9 cellular contexts compared by ENCODE assay signal in the genomic region with DNA sequence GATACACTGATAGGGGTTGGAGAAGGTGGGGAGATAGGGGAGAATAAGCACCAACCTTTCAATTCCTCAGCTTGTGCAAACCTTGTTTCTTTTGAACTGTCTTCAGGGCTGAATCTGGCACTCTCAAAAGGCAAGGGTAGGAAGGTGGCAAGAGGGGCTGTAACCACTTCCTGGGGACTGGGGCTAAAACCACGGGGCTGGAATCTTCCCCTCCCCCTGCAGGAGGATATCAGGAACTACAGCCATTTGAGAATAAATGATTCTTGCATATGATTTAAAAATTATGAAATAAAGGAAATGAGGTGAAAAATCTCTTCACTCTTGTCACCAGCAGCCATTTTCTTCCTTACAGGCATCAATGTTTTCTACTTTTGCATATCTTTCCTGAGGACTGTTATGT. TPM values are rescaled to one million over a fixed set of nuclear protein-coding genes. Genes with fewer than 3 reads are reported as not detected.
DNase-seq lines count a peak whose midpoint lies in the region; ATAC-seq and TF ChIP-seq lines count a peak whose summit lies in the region.
"Had no signal": no experiment of that assay in that cellular context is flagged by ENCODE, and none has a peak within 500 bp of the region (broad histone marks: within the 10 kb centered on the region; RNA-seq: fewer than 3 reads in every experiment).

No MANE protein-coding gene starts in this region.

- no peak overlapping the region for H3K9ac ChIP-seq in SK-N-SH

- no peaks in the 10 kb centered on the region for H3K4me1 Mint-ChIP-seq in stimulated activated memory B cell treated with anti-CD40 and anti-IgM and Interleukin-4, amounts not matched to agents 10 μg/mL and 1 μg/mL and 100 μg/mL, for 72 hours

- no peak overlapping the region for H2AFZ ChIP-seq in SK-N-SH (ENCODE audit: low read depth)

- no peaks in the 10 kb centered on the region for H3F3A ChIP-seq in SK-N-SH (replicated peaks; ENCODE audit: insufficient read depth)

- CTCF ChIA-PET in SK-N-SH (lab: Yijun Ruan, JAX), result interaction anchor here (0.6 to 19.2 kb wide), 9 partner anchors 9 to 101 kb away, joined by 3 to 626 read pairs (median 5); partner anchors contain the start of gene ATOH8

- H3K4me3 ChIP-seq in AG10803 (ENCODE audit: low read length) (no peak overlapping the region), SK-N-SH (ENCODE audit: low read depth in 2 of 2, low read length in 1 of 2) (no peak overlapping the region), fibroblast of the aortic adventitia (ENCODE audit: low read depth, low read length) (no peak overlapping the region)

- no peak for TF ChIP-seq EP300 in SK-N-SH (IDR thresholded peaks at IDR 0.05; ENCODE audit: borderline replicate concordance in 1 of 2, low read depth in 1 of 2, low read length in 1 of 2)

- peak; percentile 17 for DNase-seq in AG10803 (ENCODE audit: low read depth)
- DNase-seq in SK-N-SH, result peak; percentile 70
- peak; percentile 19 for DNase-seq in fibroblast of the aortic adventitia (ENCODE audit: low read depth)
- DNase-seq in stimulated activated CD8-positive, alpha-beta memory T cell treated with anti-CD3 and anti-CD28 coated beads, Interleukin-4, amount 100 ng/mL, for 48 hours, result peak; percentile 34
- DNase-seq in A172 (ENCODE audit: low spot score), result no peak
- no peak for DNase-seq in NCI-H446 treated with DMSO at 0.1 percent for 48 hours (lab: John Stamatoyannopoulos, UW)

- POLR2A ChIA-PET in SK-N-SH (lab: Yijun Ruan, JAX), result no interaction called here

- H3K27ac Mint-ChIP-seq in stimulated activated memory B cell treated with anti-CD40 and anti-IgM and Interleukin-4, amounts not matched to agents 10 μg/mL and 1 μg/mL and 100 μg/mL, for 72 hours, result no peak overlapping the region

- ATAC-seq in stimulated activated memory B cell treated with anti-CD40 and anti-IgM and Interleukin-4, amounts not matched to agents 10 μg/mL and 1 μg/mL and 100 μg/mL, for 72 hours, result no peak

- H3K27ac ChIP-seq in SK-N-SH (ENCODE audit: low read depth in 2 of 2, low read length in 1 of 2), result no peak overlapping the region
- H3K27ac ChIP-seq: HL-60 had no signal

- peaks cover 5% of the 10 kb centered on the region for H3K27me3 Mint-ChIP-seq in stimulated activated memory B cell treated with anti-CD40 and anti-IgM and Interleukin-4, amounts not matched to agents 10 μg/mL and 1 μg/mL and 100 μg/mL, for 72 hours

- H3K36me3 ChIP-seq in SK-N-SH (replicated peaks in 1 of 2; ENCODE audit: control insufficient read depth in 1 of 2, insufficient read depth in 2 of 2, low read length in 1 of 2), result no peaks in the 10 kb centered on the region

- no peaks in the 10 kb centered on the region for H4K20me1 ChIP-seq in SK-N-SH (ENCODE audit: insufficient read depth)

- H3K4me3 Mint-ChIP-seq in stimulated activated memory B cell treated with anti-CD40 and anti-IgM and Interleukin-4, amounts not matched to agents 10 μg/mL and 1 μg/mL and 100 μg/mL, for 72 hours, result no peak overlapping the region

- TF ChIP-seq CTCF in AG10803 (conservative IDR thresholded peaks at IDR 0.05; ENCODE audit: low read length), result peak; percentile 66
- peak; percentile 31; the same call in 1 of the 2 replicates for TF ChIP-seq CTCF in GM12874 (IDR thresholded peaks at IDR 0.05; ENCODE audit: insufficient read depth, low read depth, low read length)
- TF ChIP-seq CTCF in SK-N-SH (IDR thresholded peaks at IDR 0.05), result peak; percentile 62
- TF ChIP-seq CTCF in fibroblast of the aortic adventitia (IDR thresholded peaks at IDR 0.05; ENCODE audit: insufficient read depth, low read length), result peak; percentile 69

- H3K79me2 ChIP-seq in SK-N-SH (ENCODE audit: insufficient read depth), result no peaks in the 10 kb centered on the region

- no peaks in the 10 kb centered on the region for H3K9me2 ChIP-seq in SK-N-SH

- H3K9me3 Mint-ChIP-seq in stimulated activated memory B cell treated with anti-CD40 and anti-IgM and Interleukin-4, amounts not matched to agents 10 μg/mL and 1 μg/mL and 100 μg/mL, for 72 hours, result peaks cover 2% of the 10 kb centered on the region

- TF ChIP-seq RAD21 in SK-N-SH (IDR thresholded peaks at IDR 0.05; ENCODE audit: low read length), result peak; percentile 54

- 0% methylated on average over 1 of the region's 1 CpG for WGBS in SK-N-SH (ENCODE audit: low lambda C conversion rate)

- peaks cover 2 to 5% of the 10 kb centered on the region in 2 experiments; a peak in 1 of 4 replicates for H3K4me1 ChIP-seq in SK-N-SH (ENCODE audit: control insufficient read depth in 1 of 2, insufficient read depth in 2 of 2, low read depth in 1 of 2, low read length in 1 of 2)

- no peak overlapping the region for H3K4me2 ChIP-seq in SK-N-SH

- H3K9me3 ChIP-seq in SK-N-SH, result no peaks in the 10 kb centered on the region

- no peaks in the 10 kb centered on the region for H3K36me3 Mint-ChIP-seq in stimulated activated memory B cell treated with anti-CD40 and anti-IgM and Interleukin-4, amounts not matched to agents 10 μg/mL and 1 μg/mL and 100 μg/mL, for 72 hours

- no peaks in the 10 kb centered on the region for H3K27me3 ChIP-seq in SK-N-SH (ENCODE audit: insufficient read depth)

TF ChIP-seq in SK-N-SH, 30 proteins besides CTCF, POLR2A, EP300 and RAD21:
- TF ChIP-seq SMC3 (IDR thresholded peaks at IDR 0.05; ENCODE audit: low read depth, low read length) (peak; percentile 52), POLR2AphosphoS5 (IDR thresholded peaks at IDR 0.05; ENCODE audit: low read depth, low read length) (no peak), RXRA (IDR thresholded peaks at IDR 0.05; ENCODE audit: borderline replicate concordance, low read depth) (no peak), ELF1 (IDR thresholded peaks at IDR 0.05) (no peak), TCF12 (IDR thresholded peaks at IDR 0.05) (no peak)
- TF ChIP-seq, protein P1, sequence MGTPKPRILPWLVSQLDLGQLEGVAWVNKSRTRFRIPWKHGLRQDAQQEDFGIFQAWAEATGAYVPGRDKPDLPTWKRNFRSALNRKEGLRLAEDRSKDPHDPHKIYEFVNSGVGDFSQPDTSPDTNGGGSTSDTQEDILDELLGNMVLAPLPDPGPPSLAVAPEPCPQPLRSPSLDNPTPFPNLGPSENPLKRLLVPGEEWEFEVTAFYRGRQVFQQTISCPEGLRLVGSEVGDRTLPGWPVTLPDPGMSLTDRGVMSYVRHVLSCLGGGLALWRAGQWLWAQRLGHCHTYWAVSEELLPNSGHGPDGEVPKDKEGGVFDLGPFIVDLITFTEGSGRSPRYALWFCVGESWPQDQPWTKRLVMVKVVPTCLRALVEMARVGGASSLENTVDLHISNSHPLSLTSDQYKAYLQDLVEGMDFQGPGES (IDR thresholded peaks at IDR 0.05; ENCODE audit: low read depth, low read length), result no peak

RNA-seq across cellular contexts. Expression of gene ATOH8, which starts 50.8 kb away (rescaled TPM):
- 5.6 and 6.4 TPM in 2 replicates for polyA plus RNA-seq in SK-N-SH (2012; rRNA removed)
- polyA plus RNA-seq in SK-N-SH (2012; cell fraction: cytosol; rRNA removed), result 2.9 and 4.3 TPM in 2 replicates
- 7.0 and 7.3 TPM in 2 replicates for polyA plus RNA-seq in SK-N-SH (2012; cell fraction: nucleus; rRNA removed)
- 17.0 and 22.0 TPM in 2 replicates for total RNA-seq in fibroblast of the aortic adventitia (ENCODE audit: low replicate concordance)
- total RNA-seq in A172 (2014; rRNA removed; shearing (Covaris generic)), result 1.7 and 3.2 TPM in 2 replicates

Comparison
In these comparisons a context has a peak if more than half of its experiments do, and no peak if none do; other contexts are left out.
1. DNase-seq: peak in AG10803 (single experiment), SK-N-SH (single experiment), fibroblast of the aortic adventitia (single experiment) and stimulated activated CD8-positive, alpha-beta memory T cell treated with anti-CD3 and anti-CD28 coated beads, Interleukin-4, amount 100 ng/mL, for 48 hours (single experiment); none in A172 (single experiment) and NCI-H446 treated with DMSO at 0.1 percent for 48 hours (single experiment).
2. Peak in every context shown above with its lines, with median percentiles within 50 percentile points of each other: CTCF ChIP-seq.